13 cellular contexts compared by ENCODE assay signal in genomic region chr6:32085759-32086458, GRCh38. TPM values are rescaled to one million over a fixed set of nuclear protein-coding genes. Genes with fewer than 3 reads are reported as not detected.
A peak's percentile ranks its signal among the peaks of the same experiment; 100 is the strongest.
DNase-seq lines count a peak whose midpoint lies in the region; ATAC-seq and TF ChIP-seq lines count a peak whose summit lies in the region.
"Had no signal": no experiment of that assay in that cellular context is flagged by ENCODE, and none has a peak within 500 bp of the region (broad histone marks: within the 10 kb centered on the region; RNA-seq: fewer than 3 reads in every experiment).

No MANE protein-coding gene starts in this region.

- RAD21 ChIA-PET in HCT116 (lab: Charles Lee; ENCODE audit: low non-redundant PET in 1 of 2, low total read pairs in 2 of 2, uncharacterized antibody in 2 of 2, unreplicated experiment in 2 of 2), result no interaction called here

- POLR2A ChIA-PET in HCT116 (lab: Charles Lee), result no interaction called here
- POLR2A ChIA-PET in RWPE1 (lab: Yijun Ruan, JAX; ENCODE audit: low non-redundant PET), result no interaction called here

- H3K36me3 ChIP-seq in HCT116 (ENCODE audit: control insufficient read depth in 1 of 2, insufficient read depth in 2 of 2, low read length in 2 of 2) (no peaks in the 10 kb centered on the region), lower lobe of right lung (peaks cover 38% of the 10 kb centered on the region), suprapubic skin (no peaks in the 10 kb centered on the region), testis (ENCODE audit: low read depth, missing control alignments) (no peaks in the 10 kb centered on the region)

- H3K4me3 ChIP-seq in HCT116 (replicated peaks in 1 of 2; ENCODE audit: low read depth in 1 of 2, low read length in 2 of 2) (no peak overlapping the region), lower lobe of right lung (no peak overlapping the region), suprapubic skin (no peak overlapping the region), testis (no peak overlapping the region)
- H3K4me3 ChIP-seq: psoas muscle had no signal

- 81% methylated on average over 17 of the region's 17 CpGs for WGBS in suprapubic skin
- 90 to 91% methylated on average over 13 to 17 of the region's 17 CpGs for WGBS in testis, 2 donors

- no peak overlapping the region for H3K9ac ChIP-seq in HCT116 (ENCODE audit: low read length)

- no peak for TF ChIP-seq RAD21 in HCT116 (IDR thresholded peaks at IDR 0.05; ENCODE audit: low read depth)

- CTCF ChIA-PET in HCT116 (lab: Charles Lee) (no interaction called here), RWPE1 (lab: Yijun Ruan, JAX) (interaction anchor here (0.7 kb wide), 1 partner anchor 868 kb away, joined by 3 read pairs; no protein-coding TSS in a partner anchor)

- no peak for TF ChIP-seq EP300 in suprapubic skin (IDR thresholded peaks at IDR 0.05)

- BruUV-seq in HCT116 (replicated peaks; lab: Mats Ljungman, UMichigan), result no TSS peak

- H3K4me2 ChIP-seq in HCT116 (ENCODE audit: low read length), result peak overlapping the region; percentile 17; the same call in 1 of the 2 replicates

- H2AFZ ChIP-seq in HCT116 (ENCODE audit: low read depth, low read length, poor library complexity, severe bottlenecking), result no peak overlapping the region

- no peaks in the 10 kb centered on the region for H3K9me2 ChIP-seq in HCT116 (ENCODE audit: insufficient read depth)

- TF ChIP-seq POLR2A in HCT116 (IDR thresholded peaks at IDR 0.05; ENCODE audit: borderline replicate concordance, extremely low read depth, insufficient read depth, insufficient read length), result no peak
- TF ChIP-seq POLR2A in suprapubic skin (IDR thresholded peaks at IDR 0.05), result no peak
- no peak for TF ChIP-seq POLR2A in testis (IDR thresholded peaks at IDR 0.05)

- DNase-seq in HCT116 (ENCODE audit: low read depth, low spot score) (no peak), RWPE1 (ENCODE audit: low spot score) (no peak), lower lobe of right lung (no peak), suprapubic skin (ENCODE audit: low spot score in 2 of 2) (peak in 1 of 2 donors; percentile 66), testis (no peak), HuH-7.5 (ENCODE audit: low spot score) (no peak)
- no peak for DNase-seq in activated CD4-positive, alpha-beta T cell treated with anti-CD3 and anti-CD28 coated beads for 48 hours
- DNase-seq: CD4-positive, CD25-positive, alpha-beta regulatory T cell; effector memory CD4-positive, alpha-beta T cell; immature natural killer cell; midbrain; NCI-H526 treated with DMSO at 0.1 percent for 48 hours had no signal

- TF ChIP-seq CTCF in HCT116 (IDR thresholded peaks at IDR 0.05 in 2 of 3, conservative IDR thresholded peaks at IDR 0.05 in 1 of 3; ENCODE audit: borderline replicate concordance in 1 of 3, insufficient read depth in 1 of 3, low read depth in 2 of 3, low read length in 2 of 3), result no peak
- TF ChIP-seq CTCF in RWPE1 (conservative IDR thresholded peaks at IDR 0.05; ENCODE audit: low read depth), result no peak
- TF ChIP-seq CTCF in lower lobe of right lung (IDR thresholded peaks at IDR 0.05), result no peak
- no peak for TF ChIP-seq CTCF in suprapubic skin (IDR thresholded peaks at IDR 0.05)
- TF ChIP-seq CTCF in testis (IDR thresholded peaks at IDR 0.05), result no peak

- peaks cover 14 to 34% of the 10 kb centered on the region in 2 experiments for H3K4me1 ChIP-seq in HCT116 (ENCODE audit: control insufficient read depth in 1 of 2, insufficient read depth in 2 of 2, low read length in 2 of 2)
- H3K4me1 ChIP-seq in lower lobe of right lung, result peaks cover 42% of the 10 kb centered on the region
- H3K4me1 ChIP-seq in suprapubic skin, result peaks cover 47% of the 10 kb centered on the region
- H3K4me1 ChIP-seq in testis, result peaks cover 42% of the 10 kb centered on the region

- H3K9me3 ChIP-seq in HCT116 (ENCODE audit: control insufficient read depth in 1 of 2, insufficient read depth in 1 of 2, low read depth in 1 of 2, low read length in 2 of 2), result no peaks in the 10 kb centered on the region
- H3K9me3 ChIP-seq in lower lobe of right lung, result no peaks in the 10 kb centered on the region
- H3K9me3 ChIP-seq in suprapubic skin, result no peaks in the 10 kb centered on the region
- H3K9me3 ChIP-seq in testis, result no peaks in the 10 kb centered on the region
- H3K9me3 ChIP-seq: psoas muscle had no signal

- no peak overlapping the region for H3K27ac ChIP-seq in HCT116 (ENCODE audit: low read depth, low read length)
- peak overlapping the region; percentile 71 for H3K27ac ChIP-seq in RWPE1
- peak overlapping the region; percentile 76 for H3K27ac ChIP-seq in lower lobe of right lung
- H3K27ac ChIP-seq in suprapubic skin, result peak overlapping the region; percentile 68
- no peak overlapping the region for H3K27ac ChIP-seq in testis
- H3K27ac ChIP-seq: psoas muscle had no signal

- H3K79me2 ChIP-seq in HCT116 (ENCODE audit: insufficient read depth, low read length), result no peaks in the 10 kb centered on the region

- intact Hi-C loops in HCT116 (cut with micrococcal nuclease) (no loop called here), lower lobe of right lung (cut with DNase I) (no loop called here), testis (cut with DNase I; ENCODE audit: low total_unique reads) (no loop called here)

- ATAC-seq in HCT116, result no peak
- ATAC-seq in lower lobe of right lung, result no peak
- ATAC-seq: psoas muscle had no signal

- no peaks in the 10 kb centered on the region for H4K20me1 ChIP-seq in HCT116 (ENCODE audit: insufficient read depth)

- no peaks in the 10 kb centered on the region for H3K27me3 ChIP-seq in HCT116 (ENCODE audit: insufficient read depth, low read length)
- peaks cover 18% of the 10 kb centered on the region for H3K27me3 ChIP-seq in lower lobe of right lung (ENCODE audit: low read depth)
- H3K27me3 ChIP-seq in suprapubic skin, result no peaks in the 10 kb centered on the region
- H3K27me3 ChIP-seq in testis, result no peaks in the 10 kb centered on the region

TF ChIP-seq in HCT116, 20 proteins besides CTCF, POLR2A, EP300 and RAD21:
- TF ChIP-seq CBX3 (IDR thresholded peaks at IDR 0.05; ENCODE audit: low read depth), result no peak
- no peak for TF ChIP-seq EZH2 (IDR thresholded peaks at IDR 0.05)
- TF ChIP-seq ZBTB33 (IDR thresholded peaks at IDR 0.05; ENCODE audit: extremely low read depth, insufficient replicate concordance, low read length), result no peak
- TF ChIP-seq YY1 (IDR thresholded peaks at IDR 0.05; ENCODE audit: extremely low read depth, insufficient replicate concordance, low read depth, low read length), result no peak
- no peak for TF ChIP-seq TCF7L2 (IDR thresholded peaks at IDR 0.05; ENCODE audit: borderline replicate concordance, extremely low read depth, insufficient read depth, insufficient read length)
- no peak for TF ChIP-seq ZNF274 (IDR thresholded peaks at IDR 0.05; ENCODE audit: low read depth, low read length)
- no peak for TF ChIP-seq POLR2AphosphoS5 (IDR thresholded peaks at IDR 0.05; ENCODE audit: low read depth, low read length)
- TF ChIP-seq ATF3 (IDR thresholded peaks at IDR 0.05), result no peak
- no peak for TF ChIP-seq ZFX (IDR thresholded peaks at IDR 0.05)
- TF ChIP-seq CEBPB (IDR thresholded peaks at IDR 0.05; ENCODE audit: low read depth), result no peak
- TF ChIP-seq JUND (IDR thresholded peaks at IDR 0.05), result no peak
TF ChIP-seq in HCT116: peak in this region for 0.

RNA-seq across cellular contexts. Expression of gene TNXB, which starts 23.2 kb away (rescaled TPM):
- total RNA-seq in HCT116 (2021; ENCODE audit: unreplicated experiment) (8.5 TPM), lower lobe of right lung (120 TPM), suprapubic skin (10 to 100 TPM; 25.7 to 52.5 (median 40.2) TPM), testis (10 to 100 TPM; 42.4 to 44.0 TPM)
- 4.7 and 7.1 TPM in 2 replicates for polyA plus RNA-seq in HCT116 (2012)
- 78.2 TPM for polyA plus RNA-seq in testis (ENCODE audit: insufficient read depth, low read depth, low replicate concordance)
- polyA plus RNA-seq: immature natural killer cell had no signal

RNA-seq across cellular contexts. Expression of gene ATF6B, which starts 42.1 kb away (rescaled TPM):
- total RNA-seq in HCT116 (2021; ENCODE audit: unreplicated experiment) (63.9 TPM), lower lobe of right lung (83.7 TPM), suprapubic skin (100 to 1,000 TPM in 1 of 4 donors, 10 to 100 TPM in 3; 55.8 to 161 (median 74.0) TPM), testis (100 to 1,000 TPM; 120 to 138 TPM)
- polyA plus RNA-seq in HCT116 (2012), result 55.7 and 75.2 TPM in 2 replicates
- polyA plus RNA-seq in testis (ENCODE audit: insufficient read depth, low read depth, low replicate concordance), result 76.3 TPM

RNA-seq across cellular contexts. Expression of gene FKBPL, which starts 44.2 kb away (rescaled TPM):
- total RNA-seq in HCT116 (2021; ENCODE audit: unreplicated experiment) (11.2 TPM), lower lobe of right lung (5.8 TPM), suprapubic skin (10 to 100 TPM in 1 of 4 donors, 1 to 10 TPM in 3; 3.5 to 10.6 (median 5.6) TPM), testis (1 to 10 TPM; 7.2 to 9.5 TPM)
- polyA plus RNA-seq in HCT116 (2012), result 8.8 and 12.2 TPM in 2 replicates
- 11.6 TPM for polyA plus RNA-seq in testis (ENCODE audit: insufficient read depth, low read depth, low replicate concordance)

RNA-seq across cellular contexts. Expression of gene CYP21A2, which starts 47.7 kb away (rescaled TPM):
- total RNA-seq in HCT116 (2021; ENCODE audit: unreplicated experiment) (1.4 TPM), lower lobe of right lung (1.1 TPM), suprapubic skin (1 to 10 TPM in 1 of 4 donors, under 1 TPM in 1, not detected in 2; 0.39 to 2.3 TPM), testis (1 to 10 TPM in 1 of 2 donors, under 1 TPM in 1; 0.81 to 1.7 TPM)
- 0.30 and 0.33 TPM in 2 replicates for polyA plus RNA-seq in HCT116 (2012)
- polyA plus RNA-seq in testis (ENCODE audit: insufficient read depth, low read depth, low replicate concordance), result 0.96 TPM
- total RNA-seq: CD4-positive, CD25-positive, alpha-beta regulatory T cell had no signal
- polyA plus RNA-seq: CD4-positive, CD25-positive, alpha-beta regulatory T cell had no signal

Comparison
In these comparisons a context has a peak if more than half of its experiments do, and no peak if none do; other contexts are left out.
1. H3K27ac ChIP-seq: peak in RWPE1 (single experiment), lower lobe of right lung (single experiment) and suprapubic skin (single experiment); none in HCT116 (single experiment) and testis (0 of 2).